ENCODE assay signal across 1 cellular context in the genomic region with DNA sequence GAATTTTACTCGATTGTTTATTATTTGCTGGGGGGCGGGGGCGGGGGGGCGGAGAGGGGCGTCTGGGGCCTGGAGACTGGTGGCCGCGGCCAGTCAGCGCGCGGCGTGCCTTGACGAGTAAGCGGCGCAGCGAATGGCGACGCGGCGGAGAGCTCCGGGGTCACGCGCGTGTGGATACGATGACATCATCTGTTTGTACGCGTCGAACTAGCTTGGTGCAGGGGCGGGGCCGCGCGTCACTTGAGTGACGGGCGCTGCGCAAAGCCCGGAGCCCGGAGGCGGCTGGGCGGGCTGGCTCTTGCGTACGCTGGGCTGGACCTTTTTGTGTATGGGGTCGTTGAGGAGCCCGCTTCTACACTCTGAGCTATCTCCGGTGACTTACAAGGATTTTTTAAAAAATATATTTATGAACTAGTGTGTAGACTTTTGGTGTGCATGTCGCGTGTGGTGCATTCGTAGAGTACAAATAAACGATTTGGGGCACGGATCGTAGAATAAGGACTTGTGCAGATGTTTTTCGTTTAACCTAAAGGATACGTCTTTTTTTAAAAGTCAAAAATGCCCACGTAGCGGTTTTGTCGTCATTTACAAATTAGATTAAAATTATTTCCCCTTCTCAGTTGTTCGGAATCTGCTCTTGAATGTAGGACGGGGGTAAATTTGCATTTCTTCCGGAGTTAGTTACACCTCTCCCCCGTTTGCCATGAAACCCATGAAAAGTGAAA.
A peak's percentile ranks its signal among the peaks of the same experiment; 100 is the strongest.
TF ChIP-seq lines count a peak whose summit lies in the region.

No MANE protein-coding gene starts in this region.

TF ChIP-seq in HepG2, 621 proteins besides CTCF, POLR2A, EP300 and RAD21 (continued from another document):
- TF ChIP-seq, protein P1, sequence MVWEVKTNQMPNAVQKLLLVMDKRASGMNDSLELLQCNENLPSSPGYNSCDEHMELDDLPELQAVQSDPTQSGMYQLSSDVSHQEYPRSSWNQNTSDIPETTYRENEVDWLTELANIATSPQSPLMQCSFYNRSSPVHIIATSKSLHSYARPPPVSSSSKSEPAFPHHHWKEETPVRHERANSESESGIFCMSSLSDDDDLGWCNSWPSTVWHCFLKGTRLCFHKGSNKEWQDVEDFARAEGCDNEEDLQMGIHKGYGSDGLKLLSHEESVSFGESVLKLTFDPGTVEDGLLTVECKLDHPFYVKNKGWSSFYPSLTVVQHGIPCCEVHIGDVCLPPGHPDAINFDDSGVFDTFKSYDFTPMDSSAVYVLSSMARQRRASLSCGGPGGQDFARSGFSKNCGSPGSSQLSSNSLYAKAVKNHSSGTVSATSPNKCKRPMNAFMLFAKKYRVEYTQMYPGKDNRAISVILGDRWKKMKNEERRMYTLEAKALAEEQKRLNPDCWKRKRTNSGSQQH (CRISPR knock-in tag; IDR thresholded peaks at IDR 0.05; ENCODE audit: low read depth) = no peak; the same call in 1 of the 2 replicates
- TF ChIP-seq, protein P2, sequence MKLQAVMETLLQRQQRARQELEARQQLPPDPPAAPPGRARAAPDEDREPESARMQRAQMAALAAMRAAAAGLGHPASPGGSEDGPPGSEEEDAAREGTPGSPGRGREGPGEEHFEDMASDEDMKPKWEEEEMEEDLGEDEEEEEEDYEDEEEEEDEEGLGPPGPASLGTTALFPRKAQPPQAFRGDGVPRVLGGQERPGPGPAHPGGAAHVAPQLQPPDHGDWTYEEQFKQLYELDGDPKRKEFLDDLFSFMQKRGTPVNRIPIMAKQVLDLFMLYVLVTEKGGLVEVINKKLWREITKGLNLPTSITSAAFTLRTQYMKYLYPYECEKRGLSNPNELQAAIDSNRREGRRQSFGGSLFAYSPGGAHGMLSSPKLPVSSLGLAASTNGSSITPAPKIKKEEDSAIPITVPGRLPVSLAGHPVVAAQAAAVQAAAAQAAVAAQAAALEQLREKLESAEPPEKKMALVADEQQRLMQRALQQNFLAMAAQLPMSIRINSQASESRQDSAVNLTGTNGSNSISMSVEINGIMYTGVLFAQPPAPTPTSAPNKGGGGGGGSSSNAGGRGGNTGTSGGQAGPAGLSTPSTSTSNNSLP (IDR thresholded peaks at IDR 0.05; ENCODE audit: low read depth, low read length) = peak; percentile 67; the same call in 1 of the 2 replicates
- 0 out of 2 replicates have a peak, but pooled peaks have one; percentile 8 for TF ChIP-seq ZNF430 (CRISPR knock-in tag; IDR thresholded peaks at IDR 0.05)
- no peak for TF ChIP-seq MBNL3 (CRISPR knock-in tag; conservative IDR thresholded peaks at IDR 0.05)
- TF ChIP-seq ISL2 (CRISPR knock-in tag; IDR thresholded peaks at IDR 0.05) = peak; percentile 58; the same call in 1 of the 2 replicates
- no peak for TF ChIP-seq ZNF879 (CRISPR knock-in tag; IDR thresholded peaks at IDR 0.05)
- no peak for TF ChIP-seq SMC3 (IDR thresholded peaks at IDR 0.05; ENCODE audit: low read length)
- no peak for TF ChIP-seq SSRP1 (CRISPR knock-in tag; IDR thresholded peaks at IDR 0.05)
- TF ChIP-seq, protein P3, sequence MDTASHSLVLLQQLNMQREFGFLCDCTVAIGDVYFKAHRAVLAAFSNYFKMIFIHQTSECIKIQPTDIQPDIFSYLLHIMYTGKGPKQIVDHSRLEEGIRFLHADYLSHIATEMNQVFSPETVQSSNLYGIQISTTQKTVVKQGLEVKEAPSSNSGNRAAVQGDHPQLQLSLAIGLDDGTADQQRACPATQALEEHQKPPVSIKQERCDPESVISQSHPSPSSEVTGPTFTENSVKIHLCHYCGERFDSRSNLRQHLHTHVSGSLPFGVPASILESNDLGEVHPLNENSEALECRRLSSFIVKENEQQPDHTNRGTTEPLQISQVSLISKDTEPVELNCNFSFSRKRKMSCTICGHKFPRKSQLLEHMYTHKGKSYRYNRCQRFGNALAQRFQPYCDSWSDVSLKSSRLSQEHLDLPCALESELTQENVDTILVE (CRISPR knock-in tag; IDR thresholded peaks at IDR 0.05) = 0 out of 2 replicates have a peak, but pooled peaks have one; percentile 34
- TF ChIP-seq, protein P4, sequence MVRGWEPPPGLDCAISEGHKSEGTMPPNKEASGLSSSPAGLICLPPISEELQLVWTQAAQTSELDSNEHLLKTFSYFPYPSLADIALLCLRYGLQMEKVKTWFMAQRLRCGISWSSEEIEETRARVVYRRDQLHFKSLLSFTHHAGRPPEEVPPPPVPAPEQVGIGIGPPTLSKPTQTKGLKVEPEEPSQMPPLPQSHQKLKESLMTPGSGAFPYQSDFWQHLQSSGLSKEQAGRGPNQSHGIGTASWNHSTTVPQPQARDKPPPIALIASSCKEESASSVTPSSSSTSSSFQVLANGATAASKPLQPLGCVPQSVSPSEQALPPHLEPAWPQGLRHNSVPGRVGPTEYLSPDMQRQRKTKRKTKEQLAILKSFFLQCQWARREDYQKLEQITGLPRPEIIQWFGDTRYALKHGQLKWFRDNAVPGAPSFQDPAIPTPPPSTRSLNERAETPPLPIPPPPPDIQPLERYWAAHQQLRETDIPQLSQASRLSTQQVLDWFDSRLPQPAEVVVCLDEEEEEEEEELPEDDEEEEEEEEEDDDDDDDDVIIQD (CRISPR knock-in tag; IDR thresholded peaks at IDR 0.05; ENCODE audit: low read depth) = no peak
- peak; percentile 89 for TF ChIP-seq NFYB (CRISPR knock-in tag; IDR thresholded peaks at IDR 0.05)
- TF ChIP-seq ZNF777 (CRISPR knock-in tag; IDR thresholded peaks at IDR 0.05) = peak; percentile 15; the same call in 1 of the 2 replicates
- 0 out of 2 replicates have a peak, but pooled peaks have one; percentile 3 for TF ChIP-seq SMAD1 (CRISPR knock-in tag; IDR thresholded peaks at IDR 0.05; ENCODE audit: borderline replicate concordance, low read depth)
- 0 out of 2 replicates have a peak, but pooled peaks have one; percentile 26 for TF ChIP-seq ZSCAN21 (CRISPR knock-in tag; IDR thresholded peaks at IDR 0.05; ENCODE audit: borderline replicate concordance)
- peak; percentile 67 for TF ChIP-seq POGZ (CRISPR knock-in tag; IDR thresholded peaks at IDR 0.05)
- peak; percentile 52 for TF ChIP-seq E2F1 (CRISPR knock-in tag; IDR thresholded peaks at IDR 0.05)
- TF ChIP-seq U2AF1 (optimal IDR thresholded peaks at IDR 0.05; ENCODE audit: low read depth, low read length) = peak; percentile 51
- TF ChIP-seq RXRB (CRISPR knock-in tag; IDR thresholded peaks at IDR 0.05; ENCODE audit: borderline replicate concordance) = peak; percentile 46; the same call in 1 of the 2 replicates
- peak; percentile 81 for TF ChIP-seq RFX5 (IDR thresholded peaks at IDR 0.05; ENCODE audit: low read depth, low read length)
- TF ChIP-seq ZNF33A (CRISPR knock-in tag; IDR thresholded peaks at IDR 0.05; ENCODE audit: borderline replicate concordance) = no peak
- TF ChIP-seq, protein P5, sequence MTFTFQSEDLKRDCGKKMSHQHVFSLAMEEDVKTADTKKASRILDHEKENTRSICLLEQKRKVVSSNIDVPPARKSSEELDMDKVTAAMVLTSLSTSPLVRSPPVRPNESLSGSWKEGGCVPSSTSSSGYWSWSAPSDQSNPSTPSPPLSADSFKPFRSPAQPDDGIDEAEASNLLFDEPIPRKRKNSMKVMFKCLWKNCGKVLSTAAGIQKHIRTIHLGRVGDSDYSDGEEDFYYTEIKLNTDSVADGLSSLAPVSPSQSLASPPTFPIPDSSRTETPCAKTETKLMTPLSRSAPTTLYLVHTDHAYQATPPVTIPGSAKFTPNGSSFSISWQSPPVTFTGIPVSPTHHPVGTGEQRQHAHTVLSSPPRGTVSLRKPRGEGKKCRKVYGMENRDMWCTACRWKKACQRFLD (CRISPR knock-in tag; IDR thresholded peaks at IDR 0.05; ENCODE audit: borderline replicate concordance) = no peak
- TF ChIP-seq, protein P6, sequence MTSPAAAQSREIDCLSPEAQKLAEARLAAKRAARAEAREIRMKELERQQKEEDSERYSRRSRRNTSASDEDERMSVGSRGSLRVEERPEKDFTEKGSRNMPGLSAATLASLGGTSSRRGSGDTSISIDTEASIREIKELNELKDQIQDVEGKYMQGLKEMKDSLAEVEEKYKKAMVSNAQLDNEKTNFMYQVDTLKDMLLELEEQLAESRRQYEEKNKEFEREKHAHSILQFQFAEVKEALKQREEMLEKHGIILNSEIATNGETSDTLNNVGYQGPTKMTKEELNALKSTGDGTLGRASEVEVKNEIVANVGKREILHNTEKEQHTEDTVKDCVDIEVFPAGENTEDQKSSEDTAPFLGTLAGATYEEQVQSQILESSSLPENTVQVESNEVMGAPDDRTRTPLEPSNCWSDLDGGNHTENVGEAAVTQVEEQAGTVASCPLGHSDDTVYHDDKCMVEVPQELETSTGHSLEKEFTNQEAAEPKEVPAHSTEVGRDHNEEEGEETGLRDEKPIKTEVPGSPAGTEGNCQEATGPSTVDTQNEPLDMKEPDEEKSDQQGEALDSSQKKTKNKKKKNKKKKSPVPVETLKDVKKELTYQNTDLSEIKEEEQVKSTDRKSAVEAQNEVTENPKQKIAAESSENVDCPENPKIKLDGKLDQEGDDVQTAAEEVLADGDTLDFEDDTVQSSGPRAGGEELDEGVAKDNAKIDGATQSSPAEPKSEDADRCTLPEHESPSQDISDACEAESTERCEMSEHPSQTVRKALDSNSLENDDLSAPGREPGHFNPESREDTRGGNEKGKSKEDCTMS (CRISPR knock-in tag; conservative IDR thresholded peaks at IDR 0.05) = no peak
- no peak for TF ChIP-seq ZNF644 (CRISPR knock-in tag; IDR thresholded peaks at IDR 0.05; ENCODE audit: low read depth)
- TF ChIP-seq, protein P7, sequence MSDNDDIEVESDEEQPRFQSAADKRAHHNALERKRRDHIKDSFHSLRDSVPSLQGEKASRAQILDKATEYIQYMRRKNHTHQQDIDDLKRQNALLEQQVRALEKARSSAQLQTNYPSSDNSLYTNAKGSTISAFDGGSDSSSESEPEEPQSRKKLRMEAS (IDR thresholded peaks at IDR 0.05) = peak; percentile 82
- no peak for TF ChIP-seq POLR2AphosphoS5 (IDR thresholded peaks at IDR 0.05; ENCODE audit: low read depth, low read length)
- TF ChIP-seq ATF1 (CRISPR knock-in tag; IDR thresholded peaks at IDR 0.05) = peak; percentile 93
- peak; percentile 93 for TF ChIP-seq CREM (IDR thresholded peaks at IDR 0.05)
- TF ChIP-seq CREM (CRISPR knock-in tag; IDR thresholded peaks at IDR 0.05) = peak; percentile 63; the same call in 1 of the 2 replicates
- peak; percentile 46; the same call in 1 of the 2 replicates for TF ChIP-seq ZNF205 (CRISPR knock-in tag; IDR thresholded peaks at IDR 0.05)
- no peak for TF ChIP-seq ZSCAN30 (CRISPR knock-in tag; IDR thresholded peaks at IDR 0.05)
- no peak for TF ChIP-seq NFE2L1 (CRISPR knock-in tag; IDR thresholded peaks at IDR 0.05; ENCODE audit: borderline replicate concordance)
- no peak for TF ChIP-seq PAF1 (CRISPR knock-in tag; IDR thresholded peaks at IDR 0.05)
- TF ChIP-seq NR2F6 (IDR thresholded peaks at IDR 0.05) = peak; percentile 61; the same call in 1 of the 2 replicates
- peak; percentile 68; the same call in 1 of the 2 replicates for TF ChIP-seq NR2F6 (CRISPR knock-in tag; IDR thresholded peaks at IDR 0.05)
